ENCODE assay signal across 19 cellular contexts in genomic region chr4:119028296-119028695, GRCh38.
A peak's percentile ranks its signal among the peaks of the same experiment; 100 is the strongest.
DNase-seq lines count a peak whose midpoint lies in the region; ATAC-seq, FAIRE-seq and TF ChIP-seq lines count a peak whose summit lies in the region.
"Had no signal": no experiment of that assay in that cellular context is flagged by ENCODE, and none has a peak within 500 bp of the region (broad histone marks: within the 10 kb centered on the region; RNA-seq: fewer than 3 reads in every experiment).

No MANE protein-coding gene starts in this region.

- no peak for DNase-seq in HFFc6
- no peak for DNase-seq in endothelial cell of umbilical vein (ENCODE audit: low read depth, low spot score)
- no peak for DNase-seq in osteoblast (ENCODE audit: insufficient read length, low spot score, missing footprints)
- DNase-seq in thyroid gland: no peak
- no peak for DNase-seq in stimulated activated naive B cell treated with anti-CD40 and anti-IgM and Interleukin-4, amounts not matched to agents 10 μg/mL and 1 μg/mL and 100 μg/mL, for 72 hours
- no peak for DNase-seq in inferior parietal cortex (ENCODE audit: extremely low spot score)
- DNase-seq: adrenal gland; central memory CD4-positive, alpha-beta T cell; effector memory CD4-positive, alpha-beta T cell; NCI-H2081 treated with DMSO at 0.1 percent for 48 hours; NCI-H69; stimulated activated CD4-positive, alpha-beta T cell treated with anti-CD3 and anti-CD28 coated beads, Interleukin-15, amount 100 ng/mL, for 24 hours; stimulated activated naive CD4-positive, alpha-beta T cell treated with Interleukin-2 at 50 U/mL for 16 hours had no signal

- TF ChIP-seq POLR2A in endothelial cell of umbilical vein (IDR thresholded peaks at IDR 0.05; ENCODE audit: low read depth, low read length) (no peak), thyroid gland (IDR thresholded peaks at IDR 0.05) (no peak)

- H4K20me1 ChIP-seq in endothelial cell of umbilical vein (replicated peaks; ENCODE audit: control insufficient read depth, extremely low read depth, insufficient read depth, low read length) (no peaks in the 10 kb centered on the region), osteoblast (ENCODE audit: insufficient read depth, low read length) (no peaks in the 10 kb centered on the region)

- no peak for ATAC-seq in GM18498 (IDR thresholded peaks at IDR 0.05; ENCODE audit: unreplicated experiment)
- ATAC-seq in stimulated activated naive B cell treated with anti-CD40 and anti-IgM and Interleukin-4, amounts not matched to agents 10 μg/mL and 1 μg/mL and 100 μg/mL, for 72 hours (replicated peaks): no peak
- ATAC-seq: activated CD4-positive, CD25-positive, alpha-beta regulatory T cell treated with anti-CD3 and anti-CD28 coated beads, Interleukin-2, amount 50 U/mL, for 24 hours; activated T-helper 17 cell treated with anti-CD3 and anti-CD28 coated beads, Interleukin-2, amount 50 U/mL, for 72 hours had no signal

- dilution Hi-C loops in endothelial cell of umbilical vein (cut with MboI; ENCODE audit: extremely low pct_ligation_motif_present, low sequenced_read_pairs): no loop called here

- WGBS in thyroid gland, 2 donors: 91% methylated on average over 2 of the region's 2 CpGs

- H3K36me3 ChIP-seq in endothelial cell of umbilical vein (ENCODE audit: control insufficient read depth in 2 of 2, extremely low read depth in 1 of 2, insufficient read depth in 2 of 2, low read length in 2 of 2): no peaks in the 10 kb centered on the region
- peaks cover 12% of the 10 kb centered on the region for H3K36me3 ChIP-seq in osteoblast (ENCODE audit: insufficient read depth, low read length)
- no peaks in the 10 kb centered on the region for H3K36me3 ChIP-seq in thyroid gland
- H3K36me3 ChIP-seq: adrenal gland had no signal

- no peak overlapping the region for H2AFZ ChIP-seq in endothelial cell of umbilical vein (ENCODE audit: low read depth, low read length)
- H2AFZ ChIP-seq in osteoblast (ENCODE audit: low read length): no peak overlapping the region

- CTCF ChIA-PET in endothelial cell of umbilical vein (lab: Charles Lee): interaction anchor here (1.2 kb wide), 1 partner anchor 12 kb away, joined by 3 read pairs; no protein-coding TSS in a partner anchor

- no peak overlapping the region for H3K9ac ChIP-seq in endothelial cell of umbilical vein (replicated peaks; ENCODE audit: extremely low read depth, insufficient read depth, low read length)

- 0 out of 2 replicates have a peak overlapping the region, but pooled peaks have one; percentile 36 for H3K27ac Mint-ChIP-seq in HFFc6
- no peak overlapping the region for H3K27ac Mint-ChIP-seq in stimulated activated naive B cell treated with anti-CD40 and anti-IgM and Interleukin-4, amounts not matched to agents 10 μg/mL and 1 μg/mL and 100 μg/mL, for 72 hours
- H3K27ac Mint-ChIP-seq: activated T-helper 17 cell treated with anti-CD3 and anti-CD28 coated beads, Interleukin-2, amount 50 U/mL, for 72 hours; B cell had no signal

- H3K9me3 ChIP-seq in endothelial cell of umbilical vein (replicated peaks; ENCODE audit: control insufficient read depth, insufficient read depth, low read length): no peaks in the 10 kb centered on the region
- no peaks in the 10 kb centered on the region for H3K9me3 ChIP-seq in osteoblast (ENCODE audit: low read depth, low read length)
- H3K9me3 ChIP-seq in thyroid gland: no peaks in the 10 kb centered on the region
- H3K9me3 ChIP-seq: adrenal gland had no signal

- peaks cover 2 to 5% of the 10 kb centered on the region in 2 experiments for H3K27me3 ChIP-seq in endothelial cell of umbilical vein (ENCODE audit: control insufficient read depth in 2 of 2, insufficient read depth in 2 of 2, low read length in 2 of 2)
- no peaks in the 10 kb centered on the region for H3K27me3 ChIP-seq in osteoblast (ENCODE audit: insufficient read depth, low read length)
- no peaks in the 10 kb centered on the region for H3K27me3 ChIP-seq in thyroid gland
- H3K27me3 ChIP-seq: adrenal gland had no signal

- H3K4me1 ChIP-seq in endothelial cell of umbilical vein (ENCODE audit: control insufficient read depth, extremely low read depth, insufficient read depth, low read length) (peaks cover 5% of the 10 kb centered on the region), osteoblast (ENCODE audit: insufficient read depth, low read length) (peaks cover 24% of the 10 kb centered on the region), thyroid gland (peaks cover 5 to 23% of the 10 kb centered on the region in 2 donors)

- no peak overlapping the region for H3K4me2 ChIP-seq in endothelial cell of umbilical vein (ENCODE audit: insufficient read depth, low read length)
- H3K4me2 ChIP-seq in osteoblast (ENCODE audit: insufficient read depth, low read length): peak overlapping the region; percentile 77

- H3K27me3 Mint-ChIP-seq in HFFc6 (ENCODE audit: insufficient read depth): no peaks in the 10 kb centered on the region
- H3K27me3 Mint-ChIP-seq in stimulated activated naive B cell treated with anti-CD40 and anti-IgM and Interleukin-4, amounts not matched to agents 10 μg/mL and 1 μg/mL and 100 μg/mL, for 72 hours: peaks cover 17% of the 10 kb centered on the region in 2 donors

- peak overlapping the region; percentile 79 for H3K4me3 Mint-ChIP-seq in HFFc6
- no peak overlapping the region for H3K4me3 Mint-ChIP-seq in stimulated activated naive B cell treated with anti-CD40 and anti-IgM and Interleukin-4, amounts not matched to agents 10 μg/mL and 1 μg/mL and 100 μg/mL, for 72 hours
- H3K4me3 Mint-ChIP-seq: activated T-helper 17 cell treated with anti-CD3 and anti-CD28 coated beads, Interleukin-2, amount 50 U/mL, for 72 hours; B cell had no signal

- peaks cover 10% of the 10 kb centered on the region for H3K9me3 Mint-ChIP-seq in HFFc6
- no peaks in the 10 kb centered on the region for H3K9me3 Mint-ChIP-seq in stimulated activated naive B cell treated with anti-CD40 and anti-IgM and Interleukin-4, amounts not matched to agents 10 μg/mL and 1 μg/mL and 100 μg/mL, for 72 hours
- H3K9me3 Mint-ChIP-seq: activated T-helper 17 cell treated with anti-CD3 and anti-CD28 coated beads, Interleukin-2, amount 50 U/mL, for 72 hours had no signal

- no peaks in the 10 kb centered on the region for H3K9me1 ChIP-seq in endothelial cell of umbilical vein (replicated peaks; ENCODE audit: control insufficient read depth, extremely low read depth, insufficient read depth, low read length)

- intact Hi-C loops in endothelial cell of umbilical vein (cut with micrococcal nuclease): no loop called here
- intact Hi-C loops in thyroid gland (cut with DNase I): no loop called here

- peak; percentile 4 for FAIRE-seq in endothelial cell of umbilical vein (lab: Jason Lieb, UNC)
- FAIRE-seq: D721Med, GM12892 had no signal

- peaks cover 22% of the 10 kb centered on the region for H3K36me3 Mint-ChIP-seq in HFFc6 (ENCODE audit: low read depth)
- no peaks in the 10 kb centered on the region for H3K36me3 Mint-ChIP-seq in stimulated activated naive B cell treated with anti-CD40 and anti-IgM and Interleukin-4, amounts not matched to agents 10 μg/mL and 1 μg/mL and 100 μg/mL, for 72 hours

- BruUV-seq in endothelial cell of umbilical vein (replicated peaks; lab: Mats Ljungman, UMichigan): no TSS peak

- no peak overlapping the region for H3K4me3 ChIP-seq in endothelial cell of umbilical vein (replicated peaks in 1 of 3; ENCODE audit: insufficient read depth in 1 of 3, low read depth in 1 of 3, low read length in 3 of 3)
- H3K4me3 ChIP-seq in osteoblast (ENCODE audit: insufficient read depth, low read length): peak overlapping the region; percentile 44
- H3K4me3 ChIP-seq in thyroid gland (replicated peaks in 1 of 3): no peak overlapping the region

- TF ChIP-seq CTCF in HFFc6 (IDR thresholded peaks at IDR 0.05): no peak
- TF ChIP-seq CTCF in endothelial cell of umbilical vein (IDR thresholded peaks at IDR 0.05; ENCODE audit: extremely low read depth in 1 of 2, insufficient read depth in 1 of 2, low read depth in 1 of 2, low read length in 2 of 2): no peak
- no peak for TF ChIP-seq CTCF in osteoblast (IDR thresholded peaks at IDR 0.05; ENCODE audit: extremely low read depth, low read depth, low read length)
- TF ChIP-seq CTCF in thyroid gland (IDR thresholded peaks at IDR 0.05): no peak

- H3K79me2 ChIP-seq in endothelial cell of umbilical vein (ENCODE audit: control insufficient read depth, insufficient read depth, low read length): no peaks in the 10 kb centered on the region
- no peaks in the 10 kb centered on the region for H3K79me2 ChIP-seq in osteoblast (ENCODE audit: insufficient read depth, low read length)

- POLR2A ChIA-PET in endothelial cell of umbilical vein (lab: Charles Lee): no interaction called here

- H3K27ac ChIP-seq in endothelial cell of umbilical vein (ENCODE audit: insufficient read depth, low read depth, low read length): no peak overlapping the region
- no peak overlapping the region for H3K27ac ChIP-seq in osteoblast (ENCODE audit: low read depth, low read length)
- peak overlapping the region in 2 of 3 donors; percentile 51 to 85 for H3K27ac ChIP-seq in thyroid gland

- peaks cover 54% of the 10 kb centered on the region for H3K4me1 Mint-ChIP-seq in HFFc6 (ENCODE audit: low read depth)
- H3K4me1 Mint-ChIP-seq in stimulated activated naive B cell treated with anti-CD40 and anti-IgM and Interleukin-4, amounts not matched to agents 10 μg/mL and 1 μg/mL and 100 μg/mL, for 72 hours: no peaks in the 10 kb centered on the region
- H3K4me1 Mint-ChIP-seq: activated T-helper 17 cell treated with anti-CD3 and anti-CD28 coated beads, Interleukin-2, amount 50 U/mL, for 72 hours; B cell had no signal

TF ChIP-seq in endothelial cell of umbilical vein, 7 proteins besides CTCF, POLR2A, EP300 and RAD21:
- TF ChIP-seq MYC (IDR thresholded peaks at IDR 0.05; ENCODE audit: low read depth, low read length): no peak
- no peak for TF ChIP-seq GATA2 (IDR thresholded peaks at IDR 0.05; ENCODE audit: insufficient read depth, insufficient read length, low read depth, low read length)
- TF ChIP-seq FOS (IDR thresholded peaks at IDR 0.05; ENCODE audit: borderline replicate concordance, insufficient read depth, low read length): no peak
- no peak for TF ChIP-seq EZH2 (IDR thresholded peaks at IDR 0.05; ENCODE audit: borderline replicate concordance, low read depth, low read length, severe bottlenecking)
- no peak for TF ChIP-seq POLR2AphosphoS5 (IDR thresholded peaks at IDR 0.05; ENCODE audit: insufficient read depth, low read depth, low read length)
- no peak for TF ChIP-seq MAX (IDR thresholded peaks at IDR 0.05; ENCODE audit: insufficient read depth, insufficient read length)
TF ChIP-seq in endothelial cell of umbilical vein: peak in this region for 0.

Comparison
In these comparisons a context has a peak if more than half of its experiments do, and no peak if none do; other contexts are left out.
1. H3K27ac ChIP-seq: peak in thyroid gland (2 of 3); none in endothelial cell of umbilical vein (single experiment) and osteoblast (single experiment).